In the genomic region with DNA sequence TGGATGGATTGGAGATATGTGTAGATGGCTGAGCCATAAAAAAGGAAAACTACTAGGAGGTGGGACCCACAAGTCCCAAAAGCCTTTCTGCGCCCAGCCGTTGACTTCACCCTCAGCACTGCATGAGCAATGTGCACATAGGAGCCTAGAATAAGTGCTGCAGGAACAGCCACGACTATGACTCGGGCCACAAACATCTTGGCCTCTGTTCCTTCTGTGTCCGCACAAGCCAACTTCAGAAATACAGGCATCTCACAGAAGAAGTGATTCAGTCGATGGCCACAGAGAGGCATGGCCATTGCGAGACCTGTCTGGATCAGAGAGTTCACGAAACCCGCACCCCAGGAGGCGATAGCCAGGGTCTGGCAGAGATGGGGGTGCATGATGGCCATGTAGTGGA, we compare ENCODE assay signal across 21 cellular contexts. TPM values are rescaled to one million over a fixed set of nuclear protein-coding genes. Genes with fewer than 3 reads are reported as not detected.
"Had no signal": no experiment of that assay in that cellular context is flagged by ENCODE, and none has a peak within 500 bp of the region (broad histone marks: within the 10 kb centered on the region; RNA-seq: fewer than 3 reads in every experiment).

No MANE protein-coding gene starts in this region.

- H3K36me3 ChIP-seq: spleen, upper lobe of left lung had no signal

- H3K27me3 ChIP-seq: upper lobe of left lung had no signal

- ATAC-seq: psoas muscle; sciatic nerve; stimulated activated naive CD8-positive, alpha-beta T cell treated with anti-CD3 and anti-CD28 coated beads, Interleukin-15, amount 100 ng/mL, for 72 hours had no signal

- FAIRE-seq: TTC549 had no signal

- H3K4me3 ChIP-seq: psoas muscle, spleen, upper lobe of left lung had no signal

- DNase-seq: activated CD4-positive, alpha-beta T cell treated with anti-CD3 and anti-CD28 coated beads, Interleukin-2, amount 10 ng/mL, durations not matched to agents 7 days and 5 days; activated CD8-positive, alpha-beta memory T cell treated with anti-CD3 and anti-CD28 coated beads, Interleukin-2, amount 50 U/mL, for 48 hours; activated gamma-delta T cell treated with Interleukin-2 at 50 U/mL for 16 hours; amygdala; dermis blood vessel endothelial cell; hypothalamus; nephron progenitor cell; psoas muscle; spleen; stimulated activated CD4-positive, alpha-beta T cell treated with anti-CD3 and anti-CD28 coated beads, Interleukin-1b, Interleukin-23, amount 100 ng/mL, for 48 hours; stimulated activated naive CD8-positive, alpha-beta T cell treated with anti-CD3 and anti-CD28 coated beads, Interleukin-15, amount 100 ng/mL, for 72 hours; upper lobe of left lung had no signal

RNA-seq across cellular contexts. Expression of a gene that starts 0.6 kb away (rescaled TPM):
- total RNA-seq: activated CD4-positive, alpha-beta T cell treated with anti-CD3 and anti-CD28 coated beads, Interleukin-2, amount 10 ng/mL, durations not matched to agents 7 days and 5 days; cerebellum; dermis blood vessel endothelial cell; epithelial cell of proximal tubule; fibroblast of villous mesenchyme; lower leg skin; osteocyte; psoas muscle; sciatic nerve; spleen; T-helper 2 cell treated with Interferon-gamma antibody and Interleukin-4, amounts not matched to agents 100 ng/mL and 5 ng/mL, for 36 hours; temporal lobe; upper lobe of left lung had no signal
- polyA plus RNA-seq: psoas muscle, spleen had no signal
